ENCODE assay signal across 30 cellular contexts in the genomic region with DNA sequence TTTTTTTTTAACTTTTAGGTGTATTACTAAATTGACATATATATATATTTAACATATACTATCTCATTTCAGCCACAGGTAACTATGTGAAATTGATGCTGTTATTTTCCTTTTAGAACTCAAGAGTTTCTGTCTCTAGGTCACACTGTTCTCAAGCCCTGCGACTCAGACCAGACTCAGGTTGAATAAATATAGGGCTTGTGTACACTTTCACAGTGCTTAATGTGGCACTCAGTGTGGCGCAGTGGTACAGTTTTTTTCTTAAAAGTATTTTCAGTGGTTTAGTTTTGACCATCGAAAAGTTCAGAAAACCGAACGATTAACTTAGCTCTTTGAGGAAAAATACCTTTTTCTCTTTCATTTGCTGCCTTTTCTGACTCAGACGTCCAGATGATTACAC. TPM values are rescaled to one million over a fixed set of nuclear protein-coding genes. Genes with fewer than 3 reads are reported as not detected.
DNase-seq lines count a peak whose midpoint lies in the region; ATAC-seq and TF ChIP-seq lines count a peak whose summit lies in the region.
"Had no signal": no experiment of that assay in that cellular context is flagged by ENCODE, and none has a peak within 500 bp of the region (broad histone marks: within the 10 kb centered on the region; RNA-seq: fewer than 3 reads in every experiment).

No MANE protein-coding gene starts in this region.

- TF ChIP-seq CTCF in gastrocnemius medialis (IDR thresholded peaks at IDR 0.05 in 4 of 5, conservative IDR thresholded peaks at IDR 0.05 in 1 of 5) = no peak

- H3K4me3 Mint-ChIP-seq in CD4-positive, alpha-beta memory T cell = no peak overlapping the region
- H3K4me3 Mint-ChIP-seq: activated B cell treated with CpG ODN at 0.5 μM for 24 hours; activated T-helper 1 cell treated with anti-CD3 and anti-CD28 coated beads, Interleukin-12 subunit alpha, Interleukin-12 subunit beta, Interleukin-2, Interleukin-4 antibody, amounts not matched to agents 30 ng/mL and 10 ng/mL and 1 ng/mL, durations not matched to agents 14 hours and 24 hours and 36 hours; memory B cell; neural crest cell had no signal

- POLR2A ChIA-PET in CD4-positive, alpha-beta memory T cell (lab: Charles Lee; ENCODE audit: partially characterized antibody) = no interaction called here

- ATAC-seq in GM19023 (IDR thresholded peaks at IDR 0.05; ENCODE audit: unreplicated experiment) (peak; percentile 95), GM21786 (IDR thresholded peaks at IDR 0.05; ENCODE audit: unreplicated experiment) (peak; percentile 91), HG02981 (IDR thresholded peaks at IDR 0.05; ENCODE audit: unreplicated experiment) (peak; percentile 96), HG03571 (IDR thresholded peaks at IDR 0.05; ENCODE audit: unreplicated experiment) (peak; percentile 68), gastrocnemius medialis (no peak)
- ATAC-seq: K562, left lobe of liver, right cardiac atrium, upper lobe of right lung had no signal

- in situ Hi-C loops in gastrocnemius medialis (cut with MboI; ENCODE audit: low sequenced_read_pairs in 4 of 4) = loop anchor here in 1 of 4 donors (25.0 kb wide), 1 partner anchor 112 kb away; no protein-coding TSS in a partner anchor

- DNase-seq in NCI-H128 (lab: John Stamatoyannopoulos, UW; ENCODE audit: unreplicated experiment) (no peak), OCI-M1 (lab: John Stamatoyannopoulos, UW) (no peak), gastrocnemius medialis (no peak)
- no peak for DNase-seq in CD4-positive, alpha-beta memory T cell
- DNase-seq: activated B cell treated with CpG ODN at 0.5 μM for 24 hours; activated CD4-positive, alpha-beta T cell treated with anti-CD3 and anti-CD28 coated beads, Interleukin-2, amount 50 U/mL, for 1 hour; activated naive CD4-positive, alpha-beta T cell treated with anti-CD3 and anti-CD28 coated beads, Interleukin-2, amount 50 U/mL, for 16 hours; amniotic stem cell; brain microvascular endothelial cell; Caco-2; GDM1; NCI-H1417; NCI-H2029 treated with DMSO at 0.1 percent for 48 hours; NCI-H69; posterior cingulate gyrus; right cardiac atrium; spleen; substantia nigra; T-helper 1 cell; upper lobe of right lung had no signal

- H3K36me3 Mint-ChIP-seq in CD4-positive, alpha-beta memory T cell = peaks cover 66 to 72% of the 10 kb centered on the region in 2 donors

- intact Hi-C loops in CD4-positive, alpha-beta memory T cell (cut with micrococcal nuclease) = no loop called here
- intact Hi-C loops in gastrocnemius medialis (cut with DNase I; ENCODE audit: low total_unique reads) = no loop called here

- no peaks in the 10 kb centered on the region for H3K27me3 ChIP-seq in CD4-positive, alpha-beta memory T cell (ENCODE audit: insufficient read depth, low read length)
- no peaks in the 10 kb centered on the region for H3K27me3 ChIP-seq in gastrocnemius medialis
- H3K27me3 ChIP-seq: BLaER1 treated with 17β-estradiol and CSF1 and Interleukin-3, amounts not matched to agents 10 nM and 100 nM; brain microvascular endothelial cell; spleen; upper lobe of right lung had no signal

- H3K9me3 ChIP-seq in CD4-positive, alpha-beta memory T cell (ENCODE audit: control insufficient read depth in 1 of 2, low read length in 2 of 2) = no peaks in the 10 kb centered on the region
- no peaks in the 10 kb centered on the region for H3K9me3 ChIP-seq in gastrocnemius medialis
- H3K9me3 ChIP-seq: Caco-2, upper lobe of right lung had no signal

- H3K27ac Mint-ChIP-seq in CD4-positive, alpha-beta memory T cell = peak overlapping the region in 1 of 7 donors; percentile 29
- H3K27ac Mint-ChIP-seq: activated B cell treated with CpG ODN at 0.5 μM for 24 hours; activated T-helper 1 cell treated with anti-CD3 and anti-CD28 coated beads, Interleukin-12 subunit alpha, Interleukin-12 subunit beta, Interleukin-2, Interleukin-4 antibody, amounts not matched to agents 30 ng/mL and 10 ng/mL and 1 ng/mL, durations not matched to agents 14 hours and 24 hours and 36 hours; memory B cell had no signal

- no peaks in the 10 kb centered on the region for H3K4me1 Mint-ChIP-seq in CD4-positive, alpha-beta memory T cell
- H3K4me1 Mint-ChIP-seq: activated B cell treated with CpG ODN at 0.5 μM for 24 hours, memory B cell, neural crest cell had no signal

- no peak for TF ChIP-seq POLR2A in gastrocnemius medialis (IDR thresholded peaks at IDR 0.05)

- H3K27ac ChIP-seq in CD4-positive, alpha-beta memory T cell (ENCODE audit: low read depth, low read length) = no peak overlapping the region
- H3K27ac ChIP-seq in gastrocnemius medialis = no peak overlapping the region
- H3K27ac ChIP-seq: BLaER1 treated with 17β-estradiol and CSF1 and Interleukin-3, amounts not matched to agents 10 nM and 100 nM; brain microvascular endothelial cell; spleen; upper lobe of right lung had no signal

- peaks cover 0 to 13% (median 9%) of the 10 kb centered on the region in 8 donors for H3K9me3 Mint-ChIP-seq in CD4-positive, alpha-beta memory T cell

- H3K36me3 ChIP-seq in CD4-positive, alpha-beta memory T cell (ENCODE audit: insufficient read depth, low read length) = peaks cover 12% of the 10 kb centered on the region
- peaks cover 0 to 80% of the 10 kb centered on the region in 2 donors for H3K36me3 ChIP-seq in gastrocnemius medialis

- CTCF ChIA-PET in CD4-positive, alpha-beta memory T cell (lab: Charles Lee; ENCODE audit: partially characterized antibody) = no interaction called here

- no peaks in the 10 kb centered on the region for H3K4me1 ChIP-seq in CD4-positive, alpha-beta memory T cell (ENCODE audit: insufficient read depth, low read length)
- no peaks in the 10 kb centered on the region for H3K4me1 ChIP-seq in gastrocnemius medialis
- H3K4me1 ChIP-seq: BLaER1 treated with 17β-estradiol and CSF1 and Interleukin-3, amounts not matched to agents 10 nM and 100 nM; Caco-2; spleen; upper lobe of right lung had no signal

- H3K27me3 Mint-ChIP-seq in CD4-positive, alpha-beta memory T cell = no peaks in the 10 kb centered on the region
- H3K27me3 Mint-ChIP-seq: activated B cell treated with CpG ODN at 0.5 μM for 24 hours, memory B cell had no signal

- H3K4me3 ChIP-seq in CD4-positive, alpha-beta memory T cell (ENCODE audit: low read length in 2 of 2) = no peak overlapping the region
- H3K4me3 ChIP-seq in gastrocnemius medialis = no peak overlapping the region
- H3K4me3 ChIP-seq: BLaER1 treated with 17β-estradiol and CSF1 and Interleukin-3, amounts not matched to agents 10 nM and 100 nM; K562; spleen; upper lobe of right lung had no signal

RNA-seq across cellular contexts. Expression of a gene that starts 24.7 kb away (rescaled TPM):
- 10 to 100 TPM; 13.9 to 14.4 TPM for total RNA-seq in CD4-positive, alpha-beta memory T cell
- 1 to 10 TPM; 5.4 to 5.9 TPM for polyA plus RNA-seq in CD4-positive, alpha-beta memory T cell
- total RNA-seq in gastrocnemius medialis = 10 to 100 TPM; 10.7 to 23.1 (median 14.0) TPM

Comparison
In these comparisons a context has a peak if more than half of its experiments do, and no peak if none do; other contexts are left out.
1. ATAC-seq: peak in GM19023 (single experiment), GM21786 (single experiment), HG02981 (single experiment) and HG03571 (single experiment); none in gastrocnemius medialis (0 of 2).